Comparison of ENCODE assay signal across 33 cellular contexts in genomic region chr11:39569784-39570183, GRCh38.
"Had no signal": no experiment of that assay in that cellular context is flagged by ENCODE, and none has a peak within 500 bp of the region (broad histone marks: within the 10 kb centered on the region; RNA-seq: fewer than 3 reads in every experiment).

No MANE protein-coding gene starts in this region.

- H3K27ac ChIP-seq: adrenal gland, body of pancreas, breast epithelium, Peyer's patch, SJSA1, WERI-Rb-1 had no signal

- H3K4me1 ChIP-seq: adrenal gland, body of pancreas, breast epithelium, Peyer's patch, SJSA1 had no signal

- ATAC-seq: activated CD8-positive, alpha-beta T cell treated with anti-CD3 and anti-CD28 coated beads for 36 hours; activated T-cell treated with anti-CD3 and anti-CD28 coated beads, Interleukin-2, amount 50 U/mL, for 72 hours; activated T-helper 17 cell treated with anti-CD3 and anti-CD28 coated beads, Interleukin-2, amount 50 U/mL, for 72 hours; body of pancreas; PC-3; SK-N-SH treated with all-trans-retinoic acid at 6 μM for 48 hours had no signal

- H3K4me3 Mint-ChIP-seq: activated CD4-positive, alpha-beta T cell treated with anti-CD3 and anti-CD28 coated beads, Interleukin-2, amount 10 ng/mL, durations not matched to agents 24 days and 14 days; activated CD8-positive, alpha-beta T cell treated with anti-CD3 and anti-CD28 coated beads for 36 hours; activated naive CD4-positive, alpha-beta T cell treated with anti-CD3 and anti-CD28 coated beads, Interleukin-2, amount 50 U/mL, for 24 hours; activated T-cell treated with anti-CD3 and anti-CD28 coated beads, Interleukin-2, amount 50 U/mL, for 72 hours; activated T-helper 17 cell treated with anti-CD3 and anti-CD28 coated beads, Interleukin-2, amount 50 U/mL, for 72 hours had no signal

- H3K27me3 Mint-ChIP-seq: activated CD4-positive, alpha-beta T cell treated with anti-CD3 and anti-CD28 coated beads, Interleukin-2, amount 10 ng/mL, durations not matched to agents 24 days and 14 days; activated CD8-positive, alpha-beta T cell treated with anti-CD3 and anti-CD28 coated beads for 36 hours; activated naive CD4-positive, alpha-beta T cell treated with anti-CD3 and anti-CD28 coated beads, Interleukin-2, amount 50 U/mL, for 24 hours; activated T-helper 17 cell treated with anti-CD3 and anti-CD28 coated beads, Interleukin-2, amount 50 U/mL, for 72 hours had no signal

- H3K9me3 ChIP-seq: adrenal gland, body of pancreas, Peyer's patch, SJSA1 had no signal

- H3K4me3 ChIP-seq: adrenal gland, body of pancreas, breast epithelium, Peyer's patch, SJSA1 had no signal

- DNase-seq: activated CD4-positive, alpha-beta T cell treated with anti-CD3 and anti-CD28 coated beads, Interleukin-2, amount 10 ng/mL, durations not matched to agents 24 days and 14 days; activated CD4-positive, alpha-beta T cell treated with anti-CD3 and anti-CD28 coated beads, Interleukin-2, amount 50 U/mL, for 4 hours; activated CD4-positive, CD25-positive, alpha-beta regulatory T cell; activated CD8-positive, alpha-beta T cell treated with anti-CD3 and anti-CD28 coated beads for 36 hours; activated gamma-delta T cell; activated naive CD4-positive, alpha-beta T cell treated with Interleukin-2 at 50 U/mL for 16 hours; activated T-cell treated with anti-CD3 and anti-CD28 coated beads, Interleukin-2, amount 50 U/mL, for 1 hour; activated T-cell treated with anti-CD3 and anti-CD28 coated beads, Interleukin-2, amount 50 U/mL, for 72 hours; adrenal gland; body of pancreas; Karpas-422; KBM-7; NCI-H1048; NCI-H1105 treated with DMSO at 0.1 percent for 48 hours; NCI-H1436; NCI-H1694; NCI-H1930; NCI-H2081 treated with DMSO at 0.1 percent for 48 hours; NCI-H345; NCI-H524 treated with DMSO at 0.1 percent for 48 hours; PC-3; Peyer's patch; RPMI8226; SHP77 treated with DMSO at 0.1 percent for 48 hours; SW 1271; T-helper 1 cell; T1000; WERI-Rb-1 had no signal

- H3K4me1 Mint-ChIP-seq: activated CD4-positive, alpha-beta T cell treated with anti-CD3 and anti-CD28 coated beads, Interleukin-2, amount 10 ng/mL, durations not matched to agents 24 days and 14 days; activated naive CD4-positive, alpha-beta T cell treated with anti-CD3 and anti-CD28 coated beads, Interleukin-2, amount 50 U/mL, for 24 hours; activated T-helper 17 cell treated with anti-CD3 and anti-CD28 coated beads, Interleukin-2, amount 50 U/mL, for 72 hours had no signal

- H3K36me3 Mint-ChIP-seq: activated naive CD4-positive, alpha-beta T cell treated with anti-CD3 and anti-CD28 coated beads, Interleukin-2, amount 50 U/mL, for 24 hours had no signal

- H3K36me3 ChIP-seq: adrenal gland, breast epithelium, Peyer's patch, SJSA1, WERI-Rb-1 had no signal

- H3K27me3 ChIP-seq: adrenal gland, body of pancreas, breast epithelium, Peyer's patch, SJSA1 had no signal

- H3K27ac Mint-ChIP-seq: activated CD4-positive, alpha-beta T cell treated with anti-CD3 and anti-CD28 coated beads, Interleukin-2, amount 10 ng/mL, durations not matched to agents 24 days and 14 days; activated CD8-positive, alpha-beta T cell treated with anti-CD3 and anti-CD28 coated beads for 36 hours; activated naive CD4-positive, alpha-beta T cell treated with anti-CD3 and anti-CD28 coated beads, Interleukin-2, amount 50 U/mL, for 24 hours; activated T-cell treated with anti-CD3 and anti-CD28 coated beads, Interleukin-2, amount 50 U/mL, for 72 hours; activated T-helper 17 cell treated with anti-CD3 and anti-CD28 coated beads, Interleukin-2, amount 50 U/mL, for 72 hours had no signal
